8 cellular contexts compared by ENCODE assay signal in genomic region chr6:12013368-12013617, GRCh38. TPM values are rescaled to one million over a fixed set of nuclear protein-coding genes. Genes with fewer than 3 reads are reported as not detected.
DNase-seq lines count a peak whose midpoint lies in the region; ATAC-seq and TF ChIP-seq lines count a peak whose summit lies in the region.

No MANE protein-coding gene starts in this region.

- H3K9ac ChIP-seq in skeletal muscle tissue (ENCODE audit: low read depth in 1 of 3, low read length in 3 of 3): peak overlapping the region in 2 of 3 donors; percentile 79 to 80

- H3K79me2 ChIP-seq in GM23338 (replicated peaks; ENCODE audit: insufficient read depth): peaks cover 49% of the 10 kb centered on the region

- H3K4me1 ChIP-seq in GM23338 (ENCODE audit: insufficient read depth) (peaks cover 19% of the 10 kb centered on the region), skeletal muscle tissue (ENCODE audit: control insufficient read depth in 3 of 3, insufficient read depth in 3 of 3, low read length in 3 of 3) (peaks cover 10 to 21% (median 16%) of the 10 kb centered on the region in 3 donors)

- H3K27me3 ChIP-seq in GM23338 (ENCODE audit: insufficient read depth) (peaks cover 8% of the 10 kb centered on the region), skeletal muscle tissue (ENCODE audit: control insufficient read depth in 3 of 3, insufficient read depth in 3 of 3, low read length in 3 of 3) (no peaks in the 10 kb centered on the region)

- peaks cover 20% of the 10 kb centered on the region for H3K4me1 Mint-ChIP-seq in GM23338
- H3K4me1 Mint-ChIP-seq in T-helper 17 cell: peaks cover 21% of the 10 kb centered on the region

- H3K27ac Mint-ChIP-seq in GM23338 (peak overlapping the region; percentile 94), T-helper 17 cell (peak overlapping the region; percentile 98)

- H3K9me3 Mint-ChIP-seq in GM23338: peaks cover 15% of the 10 kb centered on the region; the same call in 2 of the 3 replicates

- H3K9me3 ChIP-seq in T-helper 17 cell (ENCODE audit: control insufficient read depth, low read length, poor library complexity, severe bottlenecking) (no peaks in the 10 kb centered on the region), skeletal muscle tissue (ENCODE audit: control insufficient read depth in 3 of 3, low read length in 3 of 3) (no peaks in the 10 kb centered on the region)

- no peak for ATAC-seq in GM23338
- ATAC-seq in T-helper 17 cell: no peak
- ATAC-seq in GM18502 (IDR thresholded peaks at IDR 0.05; ENCODE audit: poor library complexity, unreplicated experiment): no peak
- no peak for ATAC-seq in GM18858 (IDR thresholded peaks at IDR 0.05; ENCODE audit: unreplicated experiment)

- H3K36me3 Mint-ChIP-seq in GM23338 (ENCODE audit: low read depth) (peaks cover 44% of the 10 kb centered on the region), T-helper 17 cell (ENCODE audit: low read depth) (peaks cover 11% of the 10 kb centered on the region)

- peak overlapping the region; percentile 12; the same call in 1 of the 2 replicates for H2AFZ ChIP-seq in GM23338

- H3K27me3 Mint-ChIP-seq in GM23338 (ENCODE audit: insufficient read depth, low read depth, poor library complexity) (peaks cover 6% of the 10 kb centered on the region), T-helper 17 cell (no peaks in the 10 kb centered on the region)

- peaks cover 13% of the 10 kb centered on the region; the same call in 1 of the 2 replicates for H3F3A ChIP-seq in GM23338 (replicated peaks; ENCODE audit: low read depth)

- H3K4me3 Mint-ChIP-seq in GM23338 (peak overlapping the region; percentile 91), T-helper 17 cell (peak overlapping the region; percentile 96)

- H3K4me3 ChIP-seq in GM23338 (peak overlapping the region; percentile 63), skeletal muscle tissue (ENCODE audit: low read length in 3 of 3) (peak overlapping the region; percentile 70 to 88 (median 82))

- peak overlapping the region; percentile 81 for H3K4me2 ChIP-seq in GM23338

- no peaks in the 10 kb centered on the region for H4K20me1 ChIP-seq in GM23338 (replicated peaks; ENCODE audit: insufficient read depth)

- H3K27ac ChIP-seq in GM23338 (ENCODE audit: low read depth): peak overlapping the region; percentile 88
- peak overlapping the region; percentile 71 for H3K27ac ChIP-seq in skeletal muscle tissue (ENCODE audit: low read depth, low read length)

- DNase-seq in GM23338 (ENCODE audit: low spot score) (no peak), T-helper 17 cell (no peak), foreskin melanocyte (peak; percentile 79), inferior parietal cortex (ENCODE audit: extremely low spot score) (no peak), GM19240 (ENCODE audit: insufficient read length, low spot score) (no peak)

- no peaks in the 10 kb centered on the region for H3K9me2 ChIP-seq in GM23338 (ENCODE audit: insufficient read depth)

- H3K36me3 ChIP-seq in GM23338 (ENCODE audit: insufficient read depth) (peaks cover 8% of the 10 kb centered on the region), skeletal muscle tissue (ENCODE audit: control insufficient read depth in 3 of 3, insufficient read depth in 3 of 3, low read length in 3 of 3) (peaks cover 5 to 15% (median 7%) of the 10 kb centered on the region in 3 donors)

- TF ChIP-seq CTCF in GM23338 (conservative IDR thresholded peaks at IDR 0.05; ENCODE audit: low read depth in 2 of 2): no peak

TF ChIP-seq in GM23338, 12 proteins besides CTCF, POLR2A, EP300 and RAD21 (continues in another document):
- TF ChIP-seq CREB1 (CRISPR knock-in tag; IDR thresholded peaks at IDR 0.05; ENCODE audit: low read depth): no peak
- no peak for TF ChIP-seq ZNF462 (CRISPR knock-in tag; IDR thresholded peaks at IDR 0.05)
- TF ChIP-seq JUNB (IDR thresholded peaks at IDR 0.05; ENCODE audit: unreplicated experiment): no peak
- TF ChIP-seq EZH2 (IDR thresholded peaks at IDR 0.05; ENCODE audit: low read depth, unreplicated experiment): no peak
- no peak for TF ChIP-seq ZNF114 (CRISPR knock-in tag; IDR thresholded peaks at IDR 0.05)
- TF ChIP-seq NANOG (IDR thresholded peaks at IDR 0.05; ENCODE audit: borderline replicate concordance): no peak
- TF ChIP-seq EZH2phosphoT487 (IDR thresholded peaks at IDR 0.05; ENCODE audit: unreplicated experiment): no peak
- TF ChIP-seq ZNF331 (CRISPR knock-in tag; IDR thresholded peaks at IDR 0.05; ENCODE audit: low read depth): no peak
- TF ChIP-seq POLR2AphosphoS5 (IDR thresholded peaks at IDR 0.05; ENCODE audit: low read depth): no peak
- TF ChIP-seq STAT1 (IDR thresholded peaks at IDR 0.05; ENCODE audit: unreplicated experiment): no peak

RNA-seq across cellular contexts. Expression of gene HIVEP1, which starts 1.2 kb away (rescaled TPM):
- total RNA-seq in GM23338 (2014; rRNA removed; shearing (Covaris generic)): 16.5 and 21.7 TPM in 2 replicates
- polyA plus RNA-seq in GM23338 (2016; fragmentation: Nextera tagmentation; extraction: Ambion mirVana): 7.7 and 10.1 TPM in 2 replicates
- total RNA-seq in T-helper 17 cell (10 to 100 TPM; 63.4 to 70.0 TPM), skeletal muscle tissue (19.8 TPM)
